In the genomic region with DNA sequence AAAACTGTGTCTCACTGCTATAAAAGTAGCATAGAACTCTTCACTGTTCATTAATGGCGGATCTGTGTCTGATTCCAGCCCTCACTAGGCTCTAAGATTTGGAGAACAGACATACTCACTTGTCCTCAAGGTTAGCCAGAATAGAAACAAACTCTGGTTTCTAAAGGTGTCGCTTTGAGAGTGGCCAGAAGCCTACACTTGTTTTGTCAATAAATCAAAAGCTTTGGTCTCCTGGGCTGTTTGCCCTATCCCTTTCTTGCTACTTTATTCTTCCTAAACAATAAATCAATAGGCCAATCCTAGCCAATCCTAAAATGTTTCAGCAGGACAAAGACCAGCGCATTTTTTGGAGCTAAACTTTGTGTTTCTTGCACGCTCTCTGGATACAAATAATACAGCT, we compare ENCODE assay signal across 26 cellular contexts.
"Had no signal": no experiment of that assay in that cellular context is flagged by ENCODE, and none has a peak within 500 bp of the region (broad histone marks: within the 10 kb centered on the region; RNA-seq: fewer than 3 reads in every experiment).

No MANE protein-coding gene starts in this region.

- DNase-seq: kidney glomerular epithelial cell; left cardiac atrium; left lung; lower lobe of right lung; mammary epithelial cell; mesendoderm; naive B cell; natural killer cell; nucleus accumbens; pancreas; psoas muscle; right lobe of liver; stimulated activated CD4-positive, alpha-beta T cell treated with anti-CD3 and anti-CD28 coated beads, Interleukin-1b, Interleukin-23, amount 100 ng/mL, for 48 hours; stimulated activated CD4-positive, alpha-beta T cell treated with anti-CD3 and anti-CD28 coated beads, Interleukin-2, amount 100 ng/mL, for 48 hours; stimulated activated CD4-positive, alpha-beta T cell treated with anti-CD3 and anti-CD28 coated beads, Interleukin-4, amount 100 ng/mL, for 4 hours; stimulated activated CD8-positive, alpha-beta memory T cell treated with anti-CD3 and anti-CD28 coated beads, Interleukin-4, amount 100 ng/mL, for 48 hours; stimulated activated naive CD4-positive, alpha-beta T cell treated with Interleukin-2 at 50 U/mL for 16 hours; stimulated activated naive CD8-positive, alpha-beta T cell treated with anti-CD3 and anti-CD28 coated beads, Interleukin-15, amount 100 ng/mL, for 72 hours; substantia nigra; uterus had no signal

- H2AFZ ChIP-seq: hepatocyte had no signal

- H3K36me3 Mint-ChIP-seq: mesothelial cell of epicardium; naive B cell; natural killer cell; stimulated activated memory B cell treated with anti-CD40 and anti-IgM and Interleukin-4, amounts not matched to agents 10 μg/mL and 1 μg/mL and 100 μg/mL, for 72 hours; type B pancreatic cell had no signal

- H3K27ac ChIP-seq: hepatocyte, left lung, lower lobe of right lung, pancreas, psoas muscle, right lobe of liver, tibial nerve, uterus had no signal

- H3K4me1 Mint-ChIP-seq: mesothelial cell of epicardium; naive B cell; natural killer cell; stimulated activated memory B cell treated with anti-CD40 and anti-IgM and Interleukin-4, amounts not matched to agents 10 μg/mL and 1 μg/mL and 100 μg/mL, for 72 hours; stimulated activated naive CD8-positive, alpha-beta T cell treated with anti-CD3 and anti-CD28 coated beads, Interleukin-15, amount 100 ng/mL, for 72 hours had no signal

- H3K27me3 Mint-ChIP-seq: naive B cell; stimulated activated memory B cell treated with anti-CD40 and anti-IgM and Interleukin-4, amounts not matched to agents 10 μg/mL and 1 μg/mL and 100 μg/mL, for 72 hours; stimulated activated naive CD8-positive, alpha-beta T cell treated with anti-CD3 and anti-CD28 coated beads, Interleukin-15, amount 100 ng/mL, for 72 hours; type B pancreatic cell had no signal

- H3K4me1 ChIP-seq: left lung, lower lobe of right lung, pancreas, psoas muscle, right lobe of liver, tibial nerve, uterus had no signal

- H3K9me3 ChIP-seq: left lung, lower lobe of right lung, pancreas, psoas muscle, right lobe of liver, tibial nerve, uterus had no signal

- H3K4me2 ChIP-seq: hepatocyte, smooth muscle cell had no signal

- H3K4me3 ChIP-seq: hepatocyte, left lung, lower lobe of right lung, pancreas, psoas muscle, right lobe of liver, smooth muscle cell, tibial nerve, uterus had no signal

- H3K4me3 Mint-ChIP-seq: mesothelial cell of epicardium; naive B cell; natural killer cell; stimulated activated memory B cell treated with anti-CD40 and anti-IgM and Interleukin-4, amounts not matched to agents 10 μg/mL and 1 μg/mL and 100 μg/mL, for 72 hours; stimulated activated naive CD8-positive, alpha-beta T cell treated with anti-CD3 and anti-CD28 coated beads, Interleukin-15, amount 100 ng/mL, for 72 hours; type B pancreatic cell had no signal

- H3K9me3 Mint-ChIP-seq: stimulated activated memory B cell treated with anti-CD40 and anti-IgM and Interleukin-4, amounts not matched to agents 10 μg/mL and 1 μg/mL and 100 μg/mL, for 72 hours had no signal

- H3K27ac Mint-ChIP-seq: mesothelial cell of epicardium; naive B cell; natural killer cell; stimulated activated memory B cell treated with anti-CD40 and anti-IgM and Interleukin-4, amounts not matched to agents 10 μg/mL and 1 μg/mL and 100 μg/mL, for 72 hours; stimulated activated naive CD8-positive, alpha-beta T cell treated with anti-CD3 and anti-CD28 coated beads, Interleukin-15, amount 100 ng/mL, for 72 hours; type B pancreatic cell had no signal

- H3K27me3 ChIP-seq: hepatocyte, left lung, pancreas, right lobe of liver, tibial nerve, uterus had no signal

- ATAC-seq: left cardiac atrium; left lung; lower lobe of right lung; natural killer cell; pancreas; psoas muscle; right lobe of liver; stimulated activated memory B cell treated with anti-CD40 and anti-IgM and Interleukin-4, amounts not matched to agents 10 μg/mL and 1 μg/mL and 100 μg/mL, for 72 hours; stimulated activated naive CD8-positive, alpha-beta T cell treated with anti-CD3 and anti-CD28 coated beads, Interleukin-15, amount 100 ng/mL, for 72 hours had no signal

- H3K79me2 ChIP-seq: hepatocyte had no signal

- H3K36me3 ChIP-seq: left lung, lower lobe of right lung, pancreas, right lobe of liver, tibial nerve, uterus had no signal
